In genomic region chr12:40907115-40907521, GRCh38 we compare ENCODE assay signal across 9 cellular contexts.
DNase-seq lines count a peak whose midpoint lies in the region; ATAC-seq and TF ChIP-seq lines count a peak whose summit lies in the region.
"Had no signal": no experiment of that assay in that cellular context is flagged by ENCODE, and none has a peak within 500 bp of the region (broad histone marks: within the 10 kb centered on the region; RNA-seq: fewer than 3 reads in every experiment).

No MANE protein-coding gene starts in this region.

- H3K4me3 ChIP-seq in astrocyte of the spinal cord (ENCODE audit: low read depth, low read length), result no peak overlapping the region
- H3K4me3 ChIP-seq: neural progenitor cell had no signal

- no peak for TF ChIP-seq CTCF in astrocyte of the spinal cord (IDR thresholded peaks at IDR 0.05; ENCODE audit: low read depth, low read length)

- ATAC-seq in GM19455 (IDR thresholded peaks at IDR 0.05; ENCODE audit: unreplicated experiment) (peak; percentile 87), HG03196 (IDR thresholded peaks at IDR 0.05; ENCODE audit: unreplicated experiment) (peak; percentile 96)

- in situ Hi-C loops in astrocyte of the spinal cord (cut with HindIII; ENCODE audit: low sequenced_read_pairs), result no loop called here

- DNase-seq in ELR (ENCODE audit: low read depth) (peak; percentile 0), astrocyte of the spinal cord (ENCODE audit: low read depth, low spot score) (peak; percentile 41), OCI-M2 (lab: John Stamatoyannopoulos, UW; ENCODE audit: unreplicated experiment) (no peak), activated gamma-delta T cell (lab: John Stamatoyannopoulos, UW) (no peak)
- no peak for DNase-seq in effector CD8-positive, alpha-beta T cell (lab: John Stamatoyannopoulos, UW)
- no peak for DNase-seq in activated CD4-positive, CD25-positive, alpha-beta regulatory T cell (lab: John Stamatoyannopoulos, UW)

Comparison
In these comparisons a context has a peak if more than half of its experiments do, and no peak if none do; other contexts are left out.
1. DNase-seq: peak in ELR (single experiment) and astrocyte of the spinal cord (single experiment); none in effector CD8-positive, alpha-beta T cell (single experiment), OCI-M2 (single experiment), activated gamma-delta T cell (single experiment) and activated CD4-positive, CD25-positive, alpha-beta regulatory T cell (0 of 4).